ENCODE assay signal across 8 cellular contexts in the genomic region with DNA sequence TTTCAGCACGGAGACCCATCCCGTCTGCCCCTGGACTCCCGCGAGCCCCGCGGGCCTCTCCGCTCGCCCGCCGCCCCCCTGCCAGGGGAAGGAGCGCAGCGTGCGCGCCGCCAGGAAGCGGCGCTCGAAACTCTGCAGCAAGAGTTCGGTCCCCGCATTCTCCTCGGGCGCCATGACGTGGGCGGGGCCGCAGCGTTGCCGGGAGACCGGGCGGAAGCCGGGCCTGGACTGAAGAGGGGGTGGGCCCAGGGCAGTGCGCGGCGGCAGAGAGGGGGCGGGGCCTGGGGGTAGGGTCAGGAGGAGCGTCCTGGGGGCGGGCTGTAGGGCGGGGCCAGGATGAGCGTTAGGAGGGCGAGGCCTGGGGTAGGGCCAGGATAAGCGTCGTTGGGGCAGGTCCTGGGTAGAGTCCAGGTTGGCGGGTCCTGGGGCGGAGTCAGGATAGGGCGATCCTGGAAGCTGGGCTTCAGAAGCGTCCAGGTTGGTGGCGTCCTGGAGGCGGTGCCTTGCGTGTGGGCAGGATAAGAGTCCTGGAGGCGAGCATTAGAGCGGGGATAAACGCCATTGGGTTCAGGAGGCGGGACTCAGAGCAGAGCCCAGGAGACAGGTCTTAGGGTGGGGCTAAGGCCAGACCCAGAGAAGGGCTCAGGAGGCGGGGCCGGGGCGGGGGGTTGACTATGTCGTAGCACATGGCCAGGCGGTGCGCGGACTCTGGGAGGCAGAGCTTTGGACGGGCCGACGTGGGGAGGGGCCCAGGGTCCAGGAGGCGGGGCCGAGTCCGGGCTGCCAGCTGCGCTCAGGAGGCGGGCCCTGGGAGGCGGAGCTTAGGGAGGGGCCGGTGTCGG.
DNase-seq lines count a peak whose midpoint lies in the region; ATAC-seq and TF ChIP-seq lines count a peak whose summit lies in the region.
"Not testable (repeated sequence)": the region's sequence is repeated elsewhere in the genome, so short reads cannot be mapped to it uniquely, and the experiment has no call there.

No MANE protein-coding gene starts in this region.

- H3K9me3 Mint-ChIP-seq in GM23338; activated T-helper 2 cell treated with anti-CD3 and anti-CD28 coated beads, Interferon-gamma antibody, Interleukin-2, Interleukin-4, amounts not matched to agents 10 μg/mL and 5 μg/mL and 100 μg/mL, durations not matched to agents 14 hours and 24 hours and 36 hours; naive B cell: not testable (repeated sequence)

- H3K4me1 Mint-ChIP-seq in GM23338 (peaks cover 21% of the 10 kb centered on the region), naive B cell (peaks cover 0 to 17% (median 10%) of the 10 kb centered on the region in 3 donors)
- peaks cover 15% of the 10 kb centered on the region for H3K4me1 Mint-ChIP-seq in activated T-helper 2 cell treated with anti-CD3 and anti-CD28 coated beads, Interferon-gamma antibody, Interleukin-2, Interleukin-4, amounts not matched to agents 10 μg/mL and 5 μg/mL and 100 μg/mL, durations not matched to agents 14 hours and 24 hours and 36 hours (ENCODE audit: low read depth)

- H3K36me3 ChIP-seq in GM23338 (ENCODE audit: insufficient read depth); Karpas-422 (ENCODE audit: insufficient read depth, low read length); fibroblast of lung (ENCODE audit: control insufficient read depth, insufficient read depth, low read length): not testable (repeated sequence)

- DNase-seq in DMS153 treated with DMSO at 0.1 percent for 48 hours (lab: John Stamatoyannopoulos, UW; ENCODE audit: unreplicated experiment): peak; percentile 83
- peak; percentile 97 for DNase-seq in GM23338 (ENCODE audit: low spot score)
- peak; percentile 98 for DNase-seq in Karpas-422
- DNase-seq in RWPE1 (ENCODE audit: low spot score): peak; percentile 69
- DNase-seq in activated T-helper 2 cell treated with anti-CD3 and anti-CD28 coated beads, Interferon-gamma antibody, Interleukin-2, Interleukin-4, amounts not matched to agents 10 μg/mL and 5 μg/mL and 100 μg/mL, durations not matched to agents 14 hours and 24 hours and 36 hours (ENCODE audit: low spot score): peak; percentile 92
- peak; percentile 98 to 99 for DNase-seq in fibroblast of lung (ENCODE audit: low read depth in 2 of 2)
- DNase-seq in naive B cell: peak; percentile 93
- peak; percentile 93 to 97 for DNase-seq in stimulated activated CD8-positive, alpha-beta memory T cell treated with anti-CD3 and anti-CD28 coated beads, Interleukin-7, amount 100 ng/mL, for 48 hours (ENCODE audit: extremely low read depth in 1 of 2, low read depth in 1 of 2)

- TF ChIP-seq CTCF in GM23338 (conservative IDR thresholded peaks at IDR 0.05; ENCODE audit: low read depth in 2 of 2): peak in 1 of 2 experiments; percentile 34; a peak in 2 of 4 replicates
- TF ChIP-seq CTCF in RWPE1 (conservative IDR thresholded peaks at IDR 0.05; ENCODE audit: low read depth); fibroblast of lung (conservative IDR thresholded peaks at IDR 0.05 in 1 of 2, IDR thresholded peaks at IDR 0.05 in 1 of 2; ENCODE audit: low read depth in 1 of 2, low read length in 2 of 2): not testable (repeated sequence)

- peak; percentile 100 for ATAC-seq in GM23338
- peak; percentile 99 to 100 for ATAC-seq in naive B cell (ENCODE audit: low read depth in 2 of 2)

- H3K36me3 Mint-ChIP-seq in GM23338 (ENCODE audit: low read depth): peaks cover 25% of the 10 kb centered on the region; the same call in 2 of the 3 replicates
- not testable (repeated sequence) for H3K36me3 Mint-ChIP-seq in activated T-helper 2 cell treated with anti-CD3 and anti-CD28 coated beads, Interferon-gamma antibody, Interleukin-2, Interleukin-4, amounts not matched to agents 10 μg/mL and 5 μg/mL and 100 μg/mL, durations not matched to agents 14 hours and 24 hours and 36 hours (ENCODE audit: low read depth); naive B cell

- H3K27ac Mint-ChIP-seq in GM23338 (peak overlapping the region; percentile 100), naive B cell (peak overlapping the region; percentile 95 to 100 (median 100))
- peak overlapping the region; percentile 98 for H3K27ac Mint-ChIP-seq in activated T-helper 2 cell treated with anti-CD3 and anti-CD28 coated beads, Interferon-gamma antibody, Interleukin-2, Interleukin-4, amounts not matched to agents 10 μg/mL and 5 μg/mL and 100 μg/mL, durations not matched to agents 14 hours and 24 hours and 36 hours

- peak overlapping the region; percentile 96 for H3K4me3 Mint-ChIP-seq in GM23338
- peak overlapping the region; percentile 91 for H3K4me3 Mint-ChIP-seq in activated T-helper 2 cell treated with anti-CD3 and anti-CD28 coated beads, Interferon-gamma antibody, Interleukin-2, Interleukin-4, amounts not matched to agents 10 μg/mL and 5 μg/mL and 100 μg/mL, durations not matched to agents 14 hours and 24 hours and 36 hours (ENCODE audit: low read depth)
- peak overlapping the region; percentile 94 to 100 (median 98) for H3K4me3 Mint-ChIP-seq in naive B cell

- CTCF ChIA-PET in RWPE1 (lab: Yijun Ruan, JAX): not testable (repeated sequence)

- peak overlapping the region; percentile 72 for H3K9ac ChIP-seq in Karpas-422 (ENCODE audit: low read length)
- H3K9ac ChIP-seq in fibroblast of lung (ENCODE audit: insufficient read depth, low read length): peak overlapping the region; percentile 97

- peaks cover 13% of the 10 kb centered on the region for H3K4me1 ChIP-seq in GM23338 (ENCODE audit: insufficient read depth)
- not testable (repeated sequence) for H3K4me1 ChIP-seq in Karpas-422 (ENCODE audit: low read length); fibroblast of lung (ENCODE audit: control insufficient read depth, extremely low read depth, insufficient read depth, low read length)

- not testable (repeated sequence) for H3K79me2 ChIP-seq in GM23338 (replicated peaks; ENCODE audit: insufficient read depth); fibroblast of lung (ENCODE audit: control insufficient read depth, insufficient read depth, low read length)
- H3K79me2 ChIP-seq in Karpas-422 (ENCODE audit: low read length): peaks cover 14% of the 10 kb centered on the region

- peaks cover 10% of the 10 kb centered on the region for H3K27me3 Mint-ChIP-seq in GM23338 (ENCODE audit: insufficient read depth, low read depth, poor library complexity)
- H3K27me3 Mint-ChIP-seq in activated T-helper 2 cell treated with anti-CD3 and anti-CD28 coated beads, Interferon-gamma antibody, Interleukin-2, Interleukin-4, amounts not matched to agents 10 μg/mL and 5 μg/mL and 100 μg/mL, durations not matched to agents 14 hours and 24 hours and 36 hours (ENCODE audit: low read depth); naive B cell: not testable (repeated sequence)

- H3K27ac ChIP-seq in GM23338 (ENCODE audit: low read depth): peak overlapping the region; percentile 92; the same call in 1 of the 2 replicates
- H3K27ac ChIP-seq in Karpas-422 (ENCODE audit: low read length): not testable (repeated sequence)
- peak overlapping the region; percentile 81 for H3K27ac ChIP-seq in RWPE1
- peak overlapping the region; percentile 97 for H3K27ac ChIP-seq in fibroblast of lung (ENCODE audit: insufficient read depth, low read length)

- H3K9me2 ChIP-seq in GM23338 (ENCODE audit: insufficient read depth); Karpas-422 (replicated peaks; ENCODE audit: insufficient read depth, low read length): not testable (repeated sequence)

- peak overlapping the region; percentile 87 for H3K4me2 ChIP-seq in GM23338
- peak overlapping the region; percentile 78 for H3K4me2 ChIP-seq in Karpas-422 (ENCODE audit: low read depth, low read length, poor library complexity, severe bottlenecking)
- H3K4me2 ChIP-seq in fibroblast of lung (ENCODE audit: extremely low read depth, insufficient read depth, low read length): not testable (repeated sequence)

- peak overlapping the region; percentile 79 for H3K4me3 ChIP-seq in GM23338
- H3K4me3 ChIP-seq in Karpas-422 (ENCODE audit: low read length): peak overlapping the region; percentile 65
- H3K4me3 ChIP-seq in fibroblast of lung (replicated peaks in 1 of 4; ENCODE audit: control extremely low read depth in 1 of 4, insufficient read depth in 1 of 4, low read depth in 3 of 4, low read length in 4 of 4): peak overlapping the region; percentile 55 to 66 (median 60)

- intact Hi-C loops in activated T-helper 2 cell treated with anti-CD3 and anti-CD28 coated beads, Interferon-gamma antibody, Interleukin-2, Interleukin-4, amounts not matched to agents 10 μg/mL and 5 μg/mL and 100 μg/mL, durations not matched to agents 14 hours and 24 hours and 36 hours (cut with micrococcal nuclease): loop anchor here (1.0 kb wide), 1 partner anchor 177 kb away; no protein-coding TSS in a partner anchor

- not testable (repeated sequence) for H2AFZ ChIP-seq in GM23338; fibroblast of lung (ENCODE audit: low read length)
- H2AFZ ChIP-seq in Karpas-422 (ENCODE audit: low read length): peak overlapping the region; percentile 76; the same call in 1 of the 2 replicates

- POLR2A ChIA-PET in RWPE1 (lab: Yijun Ruan, JAX; ENCODE audit: low non-redundant PET): not testable (repeated sequence)

- H4K20me1 ChIP-seq in GM23338 (replicated peaks; ENCODE audit: insufficient read depth); Karpas-422 (ENCODE audit: insufficient read depth, low read depth, low read length); fibroblast of lung (ENCODE audit: control insufficient read depth, extremely low read depth, insufficient read depth, low read length): not testable (repeated sequence)

- H3F3A ChIP-seq in GM23338 (replicated peaks; ENCODE audit: low read depth): not testable (repeated sequence)

- H3K27me3 ChIP-seq in GM23338 (ENCODE audit: insufficient read depth); Karpas-422 (ENCODE audit: low read length); fibroblast of lung (ENCODE audit: control insufficient read depth, insufficient read depth, low read length): not testable (repeated sequence)

- not testable (repeated sequence) for H3K9me3 ChIP-seq in Karpas-422 (ENCODE audit: low read length); fibroblast of lung (ENCODE audit: control insufficient read depth, insufficient read depth, low read depth, low read length)

TF ChIP-seq in GM23338, 12 proteins besides CTCF, POLR2A, EP300 and RAD21:
- TF ChIP-seq POLR2AphosphoS5 (IDR thresholded peaks at IDR 0.05; ENCODE audit: low read depth): peak; percentile 51
